15 cellular contexts compared by ENCODE assay signal in the genomic region with DNA sequence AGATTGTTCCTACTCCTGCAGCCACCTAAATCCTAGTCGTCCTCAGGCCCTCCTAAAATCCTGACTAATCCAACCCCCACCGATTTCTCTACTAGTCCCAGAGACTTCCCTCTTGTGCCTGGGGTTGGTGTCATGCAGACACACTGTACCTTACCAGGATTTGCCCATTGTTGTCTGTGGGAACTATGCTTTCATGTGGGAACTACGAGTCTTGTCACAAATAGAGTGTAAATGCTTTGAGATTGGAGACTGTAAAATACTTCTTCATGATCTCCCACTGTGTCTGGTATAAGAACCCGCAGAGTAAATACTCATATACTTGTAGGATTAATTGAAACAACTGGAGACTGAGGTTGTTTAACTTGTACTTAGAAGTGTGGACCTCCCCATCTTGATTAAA. TPM values are rescaled to one million over a fixed set of nuclear protein-coding genes. Genes with fewer than 3 reads are reported as not detected.
A peak's percentile ranks its signal among the peaks of the same experiment; 100 is the strongest.
DNase-seq lines count a peak whose midpoint lies in the region; TF ChIP-seq lines count a peak whose summit lies in the region.
"Had no signal": no experiment of that assay in that cellular context is flagged by ENCODE, and none has a peak within 500 bp of the region (broad histone marks: within the 10 kb centered on the region; RNA-seq: fewer than 3 reads in every experiment).

No MANE protein-coding gene starts in this region.

- H3F3A ChIP-seq in PC-9 (ENCODE audit: insufficient read depth, low read depth) = peaks cover 52% of the 10 kb centered on the region

- no peaks in the 10 kb centered on the region for H3K9me3 ChIP-seq in PC-9 (ENCODE audit: insufficient read depth, low read depth)
- H3K9me3 ChIP-seq in endodermal cell (ENCODE audit: control insufficient read depth, low read length) = no peaks in the 10 kb centered on the region
- H3K9me3 ChIP-seq in neutrophil = no peaks in the 10 kb centered on the region

- no peak overlapping the region for H2AFZ ChIP-seq in ACC112 (ENCODE audit: low read length, unreplicated experiment)
- H2AFZ ChIP-seq in PC-9 = no peak overlapping the region

- H3K4me1 Mint-ChIP-seq in endodermal cell = peaks cover 24% of the 10 kb centered on the region

- no peaks in the 10 kb centered on the region for H3K27me3 Mint-ChIP-seq in endodermal cell (ENCODE audit: insufficient read depth)

- H4K20me1 ChIP-seq in PC-9 (ENCODE audit: insufficient read depth) = no peaks in the 10 kb centered on the region; the same call in 1 of the 2 replicates

- peak overlapping the region; percentile 68; the same call in 1 of the 2 replicates for H3K4me2 ChIP-seq in PC-9

- H3K9me2 ChIP-seq in PC-9 (ENCODE audit: insufficient read depth) = no peaks in the 10 kb centered on the region

- peaks cover 19% of the 10 kb centered on the region for H3K36me3 Mint-ChIP-seq in endodermal cell (ENCODE audit: low read depth)
- H3K36me3 Mint-ChIP-seq: stimulated activated effector memory CD8-positive, alpha-beta T cell treated with anti-CD3 and anti-CD28 coated beads, Interleukin-12 subunit alpha, Interleukin-12 subunit beta, amount 100 ng/mL, for 72 hours had no signal

- H3K27ac ChIP-seq in ACC112 (ENCODE audit: low read depth, low read length) = peak overlapping the region; percentile 69; the same call in 1 of the 2 replicates
- peak overlapping the region; percentile 85 for H3K27ac ChIP-seq in PC-9
- peak overlapping the region; percentile 99 for H3K27ac ChIP-seq in endodermal cell (ENCODE audit: low read depth, low read length)
- peak overlapping the region; percentile 52 for H3K27ac ChIP-seq in neutrophil
- H3K27ac ChIP-seq: cardiac muscle cell had no signal

- BruUV-seq in PC-9 (replicated peaks; lab: Mats Ljungman, UMichigan) = no TSS peak

- H3K79me2 ChIP-seq in ACC112 (ENCODE audit: control insufficient read depth, insufficient read depth, low read length, unreplicated experiment) = peaks cover 86% of the 10 kb centered on the region
- H3K79me2 ChIP-seq in PC-9 (ENCODE audit: low read depth) = peaks cover 96% of the 10 kb centered on the region

- H3K4me3 ChIP-seq in ACC112 (ENCODE audit: low read depth, low read length) (no peak overlapping the region), PC-9 (no peak overlapping the region), endodermal cell (ENCODE audit: low read length) (peak overlapping the region; percentile 66), neutrophil (ENCODE audit: low read depth in 1 of 2, low read length in 1 of 2) (no peak overlapping the region)
- H3K4me3 ChIP-seq: cardiac muscle cell had no signal

- CTCF ChIA-PET in PC-9 (lab: Charles Lee) = interaction anchor here (1.2 kb wide), 1 partner anchor 79 kb away, joined by 3 read pairs; no protein-coding TSS in a partner anchor

- intact Hi-C loops in PC-9 (cut with micrococcal nuclease; ENCODE audit: unreplicated experiment) = no loop called here

- H3K27me3 ChIP-seq in ACC112 (ENCODE audit: insufficient read depth, low read length) (no peaks in the 10 kb centered on the region), PC-9 (ENCODE audit: insufficient read depth, low read depth) (no peaks in the 10 kb centered on the region), endodermal cell (ENCODE audit: control insufficient read depth, insufficient read depth, low read length, poor library complexity, severe bottlenecking) (no peaks in the 10 kb centered on the region), neutrophil (no peaks in the 10 kb centered on the region)
- H3K27me3 ChIP-seq: cardiac muscle cell had no signal

- no peak overlapping the region for H3K4me3 Mint-ChIP-seq in endodermal cell
- H3K4me3 Mint-ChIP-seq: activated naive CD8-positive, alpha-beta T cell; stimulated activated effector memory CD8-positive, alpha-beta T cell treated with anti-CD3 and anti-CD28 coated beads, Interleukin-12 subunit alpha, Interleukin-12 subunit beta, amount 100 ng/mL, for 72 hours had no signal

- peaks cover 3% of the 10 kb centered on the region; the same call in 1 of the 2 replicates for H3K36me3 ChIP-seq in ACC112 (ENCODE audit: insufficient read depth, low read length)
- peaks cover 8% of the 10 kb centered on the region for H3K36me3 ChIP-seq in PC-9 (ENCODE audit: low read depth)
- H3K36me3 ChIP-seq in endodermal cell (ENCODE audit: control insufficient read depth, insufficient read depth, low read length) = peaks cover 61% of the 10 kb centered on the region
- no peaks in the 10 kb centered on the region for H3K36me3 ChIP-seq in neutrophil
- H3K36me3 ChIP-seq: cardiac muscle cell had no signal

- 16 to 30% methylated on average over 3 to 4 of the region's 4 CpGs for WGBS in endodermal cell (ENCODE audit: insufficient coverage in 1 of 2, insufficient read length in 1 of 2), 2 experiments

- POLR2A ChIA-PET in PC-9 (lab: Charles Lee; ENCODE audit: unreplicated experiment) = no interaction called here

- H3K27ac Mint-ChIP-seq in endodermal cell = no peak overlapping the region
- H3K27ac Mint-ChIP-seq: activated naive CD8-positive, alpha-beta T cell; stimulated activated effector memory CD8-positive, alpha-beta T cell treated with anti-CD3 and anti-CD28 coated beads, Interleukin-12 subunit alpha, Interleukin-12 subunit beta, amount 100 ng/mL, for 72 hours had no signal

- peaks cover 41% of the 10 kb centered on the region for H3K4me1 ChIP-seq in ACC112 (ENCODE audit: control insufficient read depth, insufficient read depth, low read length, unreplicated experiment)
- H3K4me1 ChIP-seq in PC-9 (replicated peaks; ENCODE audit: insufficient read depth) = peaks cover 73% of the 10 kb centered on the region
- H3K4me1 ChIP-seq in endodermal cell (ENCODE audit: control insufficient read depth, insufficient read depth, low read length) = peaks cover 33% of the 10 kb centered on the region
- H3K4me1 ChIP-seq in neutrophil (ENCODE audit: control insufficient read depth in 1 of 2, insufficient read depth in 1 of 2, low read depth in 1 of 2, low read length in 1 of 2) = peaks cover 44 to 52% of the 10 kb centered on the region in 2 experiments

- TF ChIP-seq CTCF in PC-9 (conservative IDR thresholded peaks at IDR 0.05) (no peak), endodermal cell (conservative IDR thresholded peaks at IDR 0.05) (no peak), neutrophil (IDR thresholded peaks at IDR 0.05) (no peak)

- H3K9me3 Mint-ChIP-seq in endodermal cell = no peaks in the 10 kb centered on the region
- H3K9me3 Mint-ChIP-seq: stimulated activated effector memory CD8-positive, alpha-beta T cell treated with anti-CD3 and anti-CD28 coated beads, Interleukin-12 subunit alpha, Interleukin-12 subunit beta, amount 100 ng/mL, for 72 hours had no signal

- DNase-seq in PC-9 = no peak
- peak; percentile 74 for DNase-seq in endodermal cell
- DNase-seq in GDM1 (lab: John Stamatoyannopoulos, UW) = no peak
- DNase-seq in SK-N-DZ (ENCODE audit: low spot score) = no peak
- no peak for DNase-seq in hippocampal formation (lab: John Stamatoyannopoulos, UW)
- DNase-seq in ecto neural progenitor cell (ENCODE audit: low spot score) = no peak
- DNase-seq: activated T-cell treated with anti-CD3 and anti-CD28 coated beads, Interleukin-2, amount 50 U/mL, for 1 hour; MM.1S; NK-92 treated with Interleukin-12 subunit alpha and Interleukin-12 subunit beta, amount 100 ng/mL, for 24 hours; occipital lobe had no signal

- H3K9ac ChIP-seq in endodermal cell (ENCODE audit: extremely low read depth, low read length, poor library complexity, severe bottlenecking) = peak overlapping the region; percentile 35

RNA-seq across cellular contexts. Expression of gene B3GNT5, which starts 11.2 kb away (rescaled TPM):
- total RNA-seq in PC-9 (2021) = 30.7 and 33.6 TPM in 2 replicates
- 10 to 100 TPM; 10.5 to 18.0 TPM for total RNA-seq in endodermal cell
- polyA plus RNA-seq in endodermal cell (2013, experiment 1 of 2) = 31.3 TPM
- polyA plus RNA-seq in endodermal cell (2013, experiment 2 of 2) = 31.5 TPM
- 11.9 and 12.0 TPM in 2 replicates for polyA plus RNA-seq in SK-N-DZ (2014; cell fraction: cytosol; rRNA removed)
- polyA plus RNA-seq in SK-N-DZ (2014; cell fraction: nucleus; rRNA removed) = 7.5 and 8.6 TPM in 2 replicates
